ENCODE assay signal across 2 cellular contexts in the genomic region with DNA sequence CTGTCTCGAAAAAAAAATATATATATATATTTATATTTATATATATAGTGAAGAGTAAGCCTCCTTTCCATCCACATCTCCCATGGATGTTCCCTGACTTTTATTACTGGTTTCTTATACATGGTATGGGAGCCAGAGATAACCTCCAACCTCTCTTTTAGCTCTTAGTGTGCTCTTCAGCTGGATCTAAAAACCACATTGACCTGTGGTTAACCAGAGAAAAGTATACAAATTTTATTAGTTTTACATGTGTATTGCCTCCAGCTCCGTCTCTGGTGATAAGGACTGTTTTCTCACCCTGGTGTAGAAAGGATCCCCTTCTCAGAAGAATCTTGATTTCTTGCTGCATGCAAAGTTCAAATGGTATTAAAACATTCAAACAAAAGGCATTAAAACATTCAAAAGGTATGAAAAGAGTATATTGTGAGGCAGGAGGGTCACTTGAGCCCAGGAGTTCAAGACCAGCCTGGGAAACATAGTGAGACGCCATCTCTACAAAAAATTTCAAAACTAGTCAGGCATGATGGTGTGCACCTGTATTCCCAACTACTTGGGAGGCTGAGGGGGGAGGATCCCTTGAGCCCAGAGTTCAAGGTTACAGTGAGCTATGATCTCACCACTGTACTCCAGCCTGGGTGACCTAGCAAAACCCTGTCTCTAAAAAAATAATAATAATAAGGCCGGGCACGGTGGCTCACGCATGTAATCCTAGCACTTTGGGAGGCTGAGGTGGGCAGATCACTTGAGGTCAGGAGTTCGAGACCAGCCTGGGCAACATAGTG.
TF ChIP-seq lines count a peak whose summit lies in the region.

No MANE protein-coding gene starts in this region.

TF ChIP-seq in HepG2, 621 proteins besides CTCF, POLR2A, EP300 and RAD21 (continues in another document):
- TF ChIP-seq NR2C2 (CRISPR knock-in tag; IDR thresholded peaks at IDR 0.05; ENCODE audit: borderline replicate concordance): 0 out of 2 replicates have a peak, but pooled peaks have one; percentile 22
- no peak for TF ChIP-seq ZNF749 (CRISPR knock-in tag; IDR thresholded peaks at IDR 0.05; ENCODE audit: borderline replicate concordance)
- TF ChIP-seq RERE (CRISPR knock-in tag; IDR thresholded peaks at IDR 0.05; ENCODE audit: low read depth): no peak
- no peak for TF ChIP-seq MXI1 (IDR thresholded peaks at IDR 0.05; ENCODE audit: borderline replicate concordance, low read depth, low read length)
- TF ChIP-seq FOSL2 (CRISPR knock-in tag; IDR thresholded peaks at IDR 0.05): 0 out of 2 replicates have a peak, but pooled peaks have one; percentile 9
- TF ChIP-seq ZNF770 (CRISPR knock-in tag; IDR thresholded peaks at IDR 0.05): peak; percentile 73
- no peak for TF ChIP-seq ZNF296 (CRISPR knock-in tag; conservative IDR thresholded peaks at IDR 0.05)
- no peak for TF ChIP-seq PAXIP1 (CRISPR knock-in tag; conservative IDR thresholded peaks at IDR 0.05)
- TF ChIP-seq RARA (CRISPR knock-in tag; IDR thresholded peaks at IDR 0.05): peak; percentile 36; the same call in 1 of the 2 replicates

TF ChIP-seq in K562, 482 proteins besides CTCF, POLR2A, EP300 and RAD21:
- 0 out of 4 replicates have a peak, but pooled peaks of 1 of the 2 experiments have one; percentile 19 for TF ChIP-seq KDM1A (IDR thresholded peaks at IDR 0.05)
- no peak for TF ChIP-seq RBFOX2 (IDR thresholded peaks at IDR 0.05; ENCODE audit: low read depth, low read length)
- no peak for TF ChIP-seq MCM7 (IDR thresholded peaks at IDR 0.05)
- TF ChIP-seq TEAD4 (IDR thresholded peaks at IDR 0.05; ENCODE audit: low read length): peak; percentile 63
- TF ChIP-seq TEAD4 (CRISPR knock-in tag; IDR thresholded peaks at IDR 0.05; ENCODE audit: borderline replicate concordance): no peak
- no peak for TF ChIP-seq RHOXF2B (CRISPR knock-in tag; conservative IDR thresholded peaks at IDR 0.05)
- no peak for TF ChIP-seq STAT5A (IDR thresholded peaks at IDR 0.05; ENCODE audit: borderline replicate concordance, low read length)
- no peak for TF ChIP-seq ZNF24 (IDR thresholded peaks at IDR 0.05)
- no peak for TF ChIP-seq RFX1 (IDR thresholded peaks at IDR 0.05)
- TF ChIP-seq HMBOX1 (IDR thresholded peaks at IDR 0.05): peak; percentile 39; the same call in 1 of the 2 replicates
- peak; percentile 24; the same call in 1 of the 2 replicates for TF ChIP-seq TCF3 (CRISPR knock-in tag; IDR thresholded peaks at IDR 0.05)
- no peak for TF ChIP-seq NCOA6 (IDR thresholded peaks at IDR 0.05)
- 0 out of 2 replicates have a peak, but pooled peaks have one; percentile 27 for TF ChIP-seq CBFA2T3 (IDR thresholded peaks at IDR 0.05)
- peak; percentile 22; the same call in 1 of the 2 replicates for TF ChIP-seq ESRRA (IDR thresholded peaks at IDR 0.05; ENCODE audit: borderline replicate concordance, low read depth)
- TF ChIP-seq FOXA3 (CRISPR knock-in tag; conservative IDR thresholded peaks at IDR 0.05 in 1 of 2, IDR thresholded peaks at IDR 0.05 in 1 of 2): no peak
- no peak for TF ChIP-seq FOXA1 (IDR thresholded peaks at IDR 0.05; ENCODE audit: borderline replicate concordance)
- TF ChIP-seq SOX6 (IDR thresholded peaks at IDR 0.05): no peak
